In genomic region chr5:78492650-78493049, GRCh38 we compare ENCODE assay signal across 16 cellular contexts.
DNase-seq lines count a peak whose midpoint lies in the region; ATAC-seq and TF ChIP-seq lines count a peak whose summit lies in the region.
"Had no signal": no experiment of that assay in that cellular context is flagged by ENCODE, and none has a peak within 500 bp of the region (broad histone marks: within the 10 kb centered on the region; RNA-seq: fewer than 3 reads in every experiment).

No MANE protein-coding gene starts in this region.

- no peak overlapping the region for H3K9ac ChIP-seq in trophoblast cell (ENCODE audit: low read length)
- H3K9ac ChIP-seq: BLaER1 treated with 17β-estradiol and CSF1 and Interleukin-3, amounts not matched to agents 10 nM and 100 nM had no signal

- no peak overlapping the region for H3K4me3 Mint-ChIP-seq in immature natural killer cell
- H3K4me3 Mint-ChIP-seq: CD4-positive, CD25-positive, alpha-beta regulatory T cell; HFFc6 had no signal

- H3K4ac ChIP-seq in trophoblast cell (ENCODE audit: low read depth, low read length) = peak overlapping the region; percentile 39

- no peaks in the 10 kb centered on the region for H3K9me3 ChIP-seq in cardiac muscle cell (ENCODE audit: low read depth)
- no peaks in the 10 kb centered on the region for H3K9me3 ChIP-seq in trophoblast cell (ENCODE audit: insufficient read depth, low read depth, low read length)
- H3K9me3 ChIP-seq: BLaER1 treated with 17β-estradiol and CSF1 and Interleukin-3, amounts not matched to agents 10 nM and 100 nM had no signal

- DNase-seq in cardiac muscle cell (ENCODE audit: low read depth in 1 of 2, low spot score in 1 of 2) (no peak), left cardiac atrium (no peak), RWPE1 (ENCODE audit: low spot score) (no peak), immature natural killer cell (peak; percentile 6 to 22 (median 19)), trophoblast cell (no peak), NCI-H1436 (lab: John Stamatoyannopoulos, UW) (no peak), germinal center (ENCODE audit: low spot score) (no peak)
- DNase-seq: ACHN; CD4-positive, CD25-positive, alpha-beta regulatory T cell; DMS53; GOT3; HCEC 1CT; HFFc6 had no signal

- H3K79me1 ChIP-seq in trophoblast cell (ENCODE audit: low read length) = no peaks in the 10 kb centered on the region

- peaks cover 0 to 22% (median 17%) of the 10 kb centered on the region in 3 donors for H3K36me3 Mint-ChIP-seq in immature natural killer cell

- no peaks in the 10 kb centered on the region for H3K9me3 Mint-ChIP-seq in immature natural killer cell
- H3K9me3 Mint-ChIP-seq: CD4-positive, CD25-positive, alpha-beta regulatory T cell; HFFc6 had no signal

- H3K23ac ChIP-seq in trophoblast cell (ENCODE audit: low read length) = no peak overlapping the region

- no peak overlapping the region for H4K91ac ChIP-seq in trophoblast cell (ENCODE audit: low read depth, low read length)

- peaks cover 16% of the 10 kb centered on the region for H3K36me3 ChIP-seq in cardiac muscle cell
- peaks cover 5 to 17% of the 10 kb centered on the region in 2 experiments for H3K36me3 ChIP-seq in trophoblast cell (ENCODE audit: control insufficient read depth in 1 of 2, insufficient read depth in 2 of 2, low read length in 2 of 2)

- peaks cover 6 to 9% of the 10 kb centered on the region in 2 donors for H3K4me1 Mint-ChIP-seq in immature natural killer cell

- peaks cover 2% of the 10 kb centered on the region for H3K79me2 ChIP-seq in trophoblast cell (ENCODE audit: control insufficient read depth, insufficient read depth, low read length, poor library complexity)

- no peak overlapping the region for H2BK5ac ChIP-seq in trophoblast cell (ENCODE audit: low read depth, low read length, poor library complexity)

- H3K4me1 ChIP-seq in cardiac muscle cell (ENCODE audit: low read depth) (peaks cover 30% of the 10 kb centered on the region), trophoblast cell (ENCODE audit: control insufficient read depth in 1 of 2, insufficient read depth in 2 of 2, low read length in 2 of 2) (peaks cover 4 to 18% of the 10 kb centered on the region in 2 experiments)

- CTCF ChIA-PET in RWPE1 (lab: Yijun Ruan, JAX) = interaction anchor here (1.5 kb wide), 1 partner anchor 24 kb away, joined by 8 read pairs; no protein-coding TSS in a partner anchor

- H3K27me3 Mint-ChIP-seq in immature natural killer cell (ENCODE audit: low read depth in 3 of 3) = peaks cover 0 to 11% (median 1%) of the 10 kb centered on the region in 3 donors

- H3K4me3 ChIP-seq in cardiac muscle cell = no peak overlapping the region
- H3K4me3 ChIP-seq in trophoblast cell (ENCODE audit: low read depth, low read length) = no peak overlapping the region
- H3K4me3 ChIP-seq: BLaER1 treated with 17β-estradiol and CSF1 and Interleukin-3, amounts not matched to agents 10 nM and 100 nM had no signal

- TF ChIP-seq CTCF in cardiac muscle cell (IDR thresholded peaks at IDR 0.05; ENCODE audit: low read depth, low read length) = no peak
- TF ChIP-seq CTCF in RWPE1 (conservative IDR thresholded peaks at IDR 0.05; ENCODE audit: low read depth) = no peak

- H4K12ac ChIP-seq in trophoblast cell (ENCODE audit: low read depth, low read length) = no peak overlapping the region

- H2BK120ac ChIP-seq in trophoblast cell (ENCODE audit: insufficient read depth, low read length, poor library complexity) = no peak overlapping the region

- H2AFZ ChIP-seq in trophoblast cell (ENCODE audit: insufficient read depth, low read length, poor library complexity) = no peak overlapping the region

- H4K8ac ChIP-seq in trophoblast cell (ENCODE audit: low read depth, low read length) = no peak overlapping the region

- no CpG with 5 or more reads among the region's 7 CpGs for WGBS in trophoblast cell (ENCODE audit: extremely low coverage, insufficient coverage, insufficient read length)

- POLR2A ChIA-PET in RWPE1 (lab: Yijun Ruan, JAX; ENCODE audit: low non-redundant PET) = no interaction called here

- H3K27me3 ChIP-seq in cardiac muscle cell = no peaks in the 10 kb centered on the region
- H3K27me3 ChIP-seq in trophoblast cell (ENCODE audit: insufficient read depth, low read length) = no peaks in the 10 kb centered on the region
- H3K27me3 ChIP-seq: BLaER1 treated with 17β-estradiol and CSF1 and Interleukin-3, amounts not matched to agents 10 nM and 100 nM had no signal

- no peak overlapping the region for H3K27ac Mint-ChIP-seq in immature natural killer cell
- H3K27ac Mint-ChIP-seq: CD4-positive, CD25-positive, alpha-beta regulatory T cell had no signal

- no peak overlapping the region for H3K14ac ChIP-seq in trophoblast cell (ENCODE audit: low read length)

- no peak overlapping the region for H3K18ac ChIP-seq in trophoblast cell (ENCODE audit: low read length)

- H2BK12ac ChIP-seq in trophoblast cell (ENCODE audit: low read length) = no peak overlapping the region

- ATAC-seq in left cardiac atrium (no peak), GM21786 (IDR thresholded peaks at IDR 0.05; ENCODE audit: unreplicated experiment) (no peak)
- ATAC-seq: HepG2 had no signal

- H3K27ac ChIP-seq in cardiac muscle cell (peak overlapping the region; percentile 72), RWPE1 (peak overlapping the region; percentile 8; the same call in 1 of the 2 replicates), trophoblast cell (ENCODE audit: low read depth, low read length) (no peak overlapping the region)

- intact Hi-C loops in left cardiac atrium (cut with DNase I) = no loop called here

- H2AK5ac ChIP-seq in trophoblast cell (ENCODE audit: low read length) = no peak overlapping the region

- no peak overlapping the region for H3K4me2 ChIP-seq in trophoblast cell (ENCODE audit: low read length)

Comparison
In these comparisons a context has a peak if more than half of its experiments do, and no peak if none do; other contexts are left out.
1. DNase-seq: peak in immature natural killer cell (3 of 3); none in cardiac muscle cell (0 of 2), left cardiac atrium (single experiment), RWPE1 (single experiment), trophoblast cell (0 of 2), NCI-H1436 (single experiment) and germinal center (single experiment).